In genomic region chr6:9365378-9365777, GRCh38 we compare ENCODE assay signal across 25 cellular contexts.
"Had no signal": no experiment of that assay in that cellular context is flagged by ENCODE, and none has a peak within 500 bp of the region (broad histone marks: within the 10 kb centered on the region; RNA-seq: fewer than 3 reads in every experiment).

No MANE protein-coding gene starts in this region.

- FAIRE-seq: endometrium had no signal

- H3K4me1 ChIP-seq: esophagus squamous epithelium, gastroesophageal sphincter, left lung, lower lobe of right lung had no signal

- DNase-seq: dermis blood vessel endothelial cell; dorsolateral prefrontal cortex; effector CD8-positive, alpha-beta T cell; effector memory CD8-positive, alpha-beta T cell; endodermal cell; erythroblast; esophagus squamous epithelium; foreskin fibroblast; foreskin melanocyte; heart left ventricle; hypothalamus; immature natural killer cell; islet precursor cell; left cardiac atrium; left lung; left ventricle myocardium superior; lower lobe of right lung; mesenchymal stem cell; mucosa of descending colon; naive B cell had no signal

- H3K9me3 ChIP-seq: gastroesophageal sphincter, mucosa of descending colon had no signal

- H3K36me3 ChIP-seq: esophagus squamous epithelium, gastroesophageal sphincter, heart left ventricle, left lung, lower lobe of right lung had no signal

- H3K27ac ChIP-seq: coronary artery, dorsolateral prefrontal cortex, epithelial cell of prostate, esophagus squamous epithelium, gastroesophageal sphincter, heart left ventricle, hepatocyte, left lung, lower lobe of right lung had no signal

- H3K4me3 ChIP-seq: coronary artery, dorsolateral prefrontal cortex, esophagus squamous epithelium, gastroesophageal sphincter, heart left ventricle, hepatocyte, left lung, lower lobe of right lung, mucosa of descending colon had no signal
